8 cellular contexts compared by ENCODE assay signal in genomic region chr6:40308533-40309306, GRCh38.
A peak's percentile ranks its signal among the peaks of the same experiment; 100 is the strongest.
DNase-seq lines count a peak whose midpoint lies in the region; ATAC-seq and TF ChIP-seq lines count a peak whose summit lies in the region.

No MANE protein-coding gene starts in this region.

- peaks cover 11% of the 10 kb centered on the region for H3K27me3 ChIP-seq in suprapubic skin

- no peaks in the 10 kb centered on the region for H3K36me3 ChIP-seq in suprapubic skin

- no peaks in the 10 kb centered on the region for H3K9me3 ChIP-seq in suprapubic skin

- CTCF ChIA-PET in activated CD8-positive, alpha-beta T cell treated with anti-CD3 and anti-CD28 coated beads, Interleukin-2, amount 10 ng/mL, durations not matched to agents 7 days and 5 days (lab: Charles Lee) = interaction anchor here (0.8 to 2.0 kb wide), 3 partner anchors 11 to 443 kb away, joined by 3 to 5 read pairs (median 5); no protein-coding TSS in a partner anchor

- WGBS in suprapubic skin = 8% methylated on average over 12 of the region's 12 CpGs

- TF ChIP-seq POLR2A in suprapubic skin (IDR thresholded peaks at IDR 0.05) = no peak

- TF ChIP-seq CTCF in GM12874 (IDR thresholded peaks at IDR 0.05; ENCODE audit: insufficient read depth, low read depth, low read length) = peak; percentile 86
- peak; percentile 97 for TF ChIP-seq CTCF in epithelial cell of proximal tubule (conservative IDR thresholded peaks at IDR 0.05; ENCODE audit: low read depth, low read length)
- peak; percentile 76 to 90 for TF ChIP-seq CTCF in suprapubic skin (IDR thresholded peaks at IDR 0.05)

- POLR2A ChIA-PET in activated CD8-positive, alpha-beta T cell treated with anti-CD3 and anti-CD28 coated beads, Interleukin-2, amount 10 ng/mL, durations not matched to agents 7 days and 5 days (lab: Charles Lee) = no interaction called here

- no peak overlapping the region for H3K27ac ChIP-seq in suprapubic skin

- in situ Hi-C loops in ACHN (cut with HindIII; ENCODE audit: low pct_ligation_motif_present, low pct_unique_long_range_greater_than_20kb, low sequenced_read_pairs) = no loop called here

- H3K36me3 Mint-ChIP-seq in activated CD8-positive, alpha-beta T cell treated with anti-CD3 and anti-CD28 coated beads, Interleukin-2, amount 10 ng/mL, durations not matched to agents 7 days and 5 days (ENCODE audit: low read depth) = no peaks in the 10 kb centered on the region
- no peaks in the 10 kb centered on the region for H3K36me3 Mint-ChIP-seq in naive B cell

- peaks cover 4% of the 10 kb centered on the region for H3K4me1 ChIP-seq in suprapubic skin

- ATAC-seq in activated CD8-positive, alpha-beta T cell treated with anti-CD3 and anti-CD28 coated beads, Interleukin-2, amount 10 ng/mL, durations not matched to agents 7 days and 5 days = peak; percentile 71
- peak in 1 of 2 donors; percentile 46 for ATAC-seq in naive B cell (ENCODE audit: low read depth in 2 of 2)
- no peak for ATAC-seq in GM18511 (IDR thresholded peaks at IDR 0.05; ENCODE audit: unreplicated experiment)

- no peaks in the 10 kb centered on the region for H3K9me3 Mint-ChIP-seq in activated CD8-positive, alpha-beta T cell treated with anti-CD3 and anti-CD28 coated beads, Interleukin-2, amount 10 ng/mL, durations not matched to agents 7 days and 5 days (ENCODE audit: insufficient read depth)
- H3K9me3 Mint-ChIP-seq in naive B cell = peaks cover 0 to 6% (median 5%) of the 10 kb centered on the region in 7 donors

- H3K4me3 ChIP-seq in epithelial cell of proximal tubule (ENCODE audit: low read depth, low read length) (no peak overlapping the region), suprapubic skin (no peak overlapping the region)

- no peak overlapping the region for H3K4me3 Mint-ChIP-seq in activated CD8-positive, alpha-beta T cell treated with anti-CD3 and anti-CD28 coated beads, Interleukin-2, amount 10 ng/mL, durations not matched to agents 7 days and 5 days
- no peak overlapping the region for H3K4me3 Mint-ChIP-seq in naive B cell

- DNase-seq in ACHN (peak; percentile 42), NCI-H460 (ENCODE audit: extremely low read depth, low read depth) (peak; percentile 53), epithelial cell of proximal tubule (ENCODE audit: low read depth) (no peak), naive B cell (peak; percentile 55), suprapubic skin (ENCODE audit: low spot score in 2 of 2) (peak in 1 of 2 donors; percentile 72)
- peak; percentile 69 for DNase-seq in activated CD8-positive, alpha-beta T cell treated with anti-CD3 and anti-CD28 coated beads, Interleukin-2, amount 10 ng/mL, durations not matched to agents 7 days and 5 days

- peaks cover 42% of the 10 kb centered on the region for H3K27me3 Mint-ChIP-seq in activated CD8-positive, alpha-beta T cell treated with anti-CD3 and anti-CD28 coated beads, Interleukin-2, amount 10 ng/mL, durations not matched to agents 7 days and 5 days (ENCODE audit: low read depth)
- peaks cover 45 to 55% (median 54%) of the 10 kb centered on the region in 3 donors for H3K27me3 Mint-ChIP-seq in naive B cell

- no peak overlapping the region for H3K27ac Mint-ChIP-seq in activated CD8-positive, alpha-beta T cell treated with anti-CD3 and anti-CD28 coated beads, Interleukin-2, amount 10 ng/mL, durations not matched to agents 7 days and 5 days
- H3K27ac Mint-ChIP-seq in naive B cell = no peak overlapping the region

- no peaks in the 10 kb centered on the region for H3K4me1 Mint-ChIP-seq in activated CD8-positive, alpha-beta T cell treated with anti-CD3 and anti-CD28 coated beads, Interleukin-2, amount 10 ng/mL, durations not matched to agents 7 days and 5 days (ENCODE audit: low read depth)
- H3K4me1 Mint-ChIP-seq in naive B cell = peaks cover 0 to 4% (median 3%) of the 10 kb centered on the region in 3 donors

- TF ChIP-seq EP300 in suprapubic skin (IDR thresholded peaks at IDR 0.05) = no peak
